ENCODE assay signal across 18 cellular contexts in genomic region chr4:40214661-40215418, GRCh38. TPM values are rescaled to one million over a fixed set of nuclear protein-coding genes. Genes with fewer than 3 reads are reported as not detected.
DNase-seq lines count a peak whose midpoint lies in the region; ATAC-seq, FAIRE-seq and TF ChIP-seq lines count a peak whose summit lies in the region.
"Had no signal": no experiment of that assay in that cellular context is flagged by ENCODE, and none has a peak within 500 bp of the region (broad histone marks: within the 10 kb centered on the region; RNA-seq: fewer than 3 reads in every experiment).

No MANE protein-coding gene starts in this region.

- H3K4me1 Mint-ChIP-seq in CD4-positive, CD25-positive, alpha-beta regulatory T cell = peaks cover 57 to 98% (median 81%) of the 10 kb centered on the region in 4 donors
- peaks cover 84% of the 10 kb centered on the region for H3K4me1 Mint-ChIP-seq in activated CD8-positive, alpha-beta T cell treated with anti-CD3 and anti-CD28 coated beads for 36 hours (ENCODE audit: low read depth)
- H3K4me1 Mint-ChIP-seq in naive thymus-derived CD4-positive, alpha-beta T cell = peaks cover 81 to 100% (median 91%) of the 10 kb centered on the region in 7 donors

- POLR2A ChIA-PET in activated CD8-positive, alpha-beta T cell treated with anti-CD3 and anti-CD28 coated beads for 36 hours (lab: Charles Lee) = interaction anchor here (0.6 to 13.5 kb wide), 13 partner anchors 6 to 103 kb away, joined by 3 to 447 read pairs (median 11); partner anchors contain the start of gene RHOH
- POLR2A ChIA-PET in naive thymus-derived CD4-positive, alpha-beta T cell (lab: Charles Lee) = interaction anchor here (0.5 to 13.3 kb wide), 23 partner anchors 8 to 157 kb away, joined by 3 to 238 read pairs (median 6); partner anchors contain the start of gene RHOH

- peaks cover 99% of the 10 kb centered on the region for H3K4me1 ChIP-seq in CD4-positive, CD25-positive, alpha-beta regulatory T cell (ENCODE audit: control insufficient read depth, insufficient read depth, low read length, poor library complexity, severe bottlenecking)
- H3K4me1 ChIP-seq in naive thymus-derived CD4-positive, alpha-beta T cell (ENCODE audit: control insufficient read depth in 2 of 2, insufficient read depth in 2 of 2, low read length in 2 of 2) = peaks cover 83 to 94% of the 10 kb centered on the region in 2 donors
- H3K4me1 ChIP-seq: BLaER1, body of pancreas had no signal

- no peak for ATAC-seq in CD4-positive, CD25-positive, alpha-beta regulatory T cell (ENCODE audit: low read depth in 2 of 2)
- no peak for ATAC-seq in activated CD8-positive, alpha-beta T cell treated with anti-CD3 and anti-CD28 coated beads for 36 hours
- ATAC-seq in naive thymus-derived CD4-positive, alpha-beta T cell = no peak
- ATAC-seq in HG03565 (IDR thresholded peaks at IDR 0.05; ENCODE audit: unreplicated experiment) = no peak
- ATAC-seq in HG03196 (IDR thresholded peaks at IDR 0.05; ENCODE audit: unreplicated experiment) = no peak
- no peak for ATAC-seq in HG03342 (IDR thresholded peaks at IDR 0.05; ENCODE audit: unreplicated experiment)
- ATAC-seq: body of pancreas, WTC11 had no signal

- no peaks in the 10 kb centered on the region for H3K9me3 ChIP-seq in CD4-positive, CD25-positive, alpha-beta regulatory T cell (ENCODE audit: control insufficient read depth in 2 of 2, low read length in 2 of 2)
- H3K9me3 ChIP-seq in naive thymus-derived CD4-positive, alpha-beta T cell (ENCODE audit: control insufficient read depth in 2 of 3, low read length in 3 of 3) = no peaks in the 10 kb centered on the region
- H3K9me3 ChIP-seq: body of pancreas had no signal

- peak overlapping the region; percentile 94 to 99 (median 96) for H3K27ac Mint-ChIP-seq in CD4-positive, CD25-positive, alpha-beta regulatory T cell
- peak overlapping the region; percentile 96 for H3K27ac Mint-ChIP-seq in activated CD8-positive, alpha-beta T cell treated with anti-CD3 and anti-CD28 coated beads for 36 hours
- peak overlapping the region; percentile 75 to 99 (median 94) for H3K27ac Mint-ChIP-seq in naive thymus-derived CD4-positive, alpha-beta T cell
- H3K27ac Mint-ChIP-seq: WTC11 had no signal

- TF ChIP-seq POLR2A in GM12891 (IDR thresholded peaks at IDR 0.05; ENCODE audit: low read depth, low read length) = peak; percentile 50; the same call in 1 of the 2 replicates

- H3K36me3 ChIP-seq in CD4-positive, CD25-positive, alpha-beta regulatory T cell (ENCODE audit: control insufficient read depth, insufficient read depth, low read length) = peaks cover 61% of the 10 kb centered on the region
- H3K36me3 ChIP-seq in naive thymus-derived CD4-positive, alpha-beta T cell (ENCODE audit: control insufficient read depth in 2 of 3, insufficient read depth in 3 of 3, low read length in 3 of 3) = peaks cover 11 to 35% (median 26%) of the 10 kb centered on the region in 3 experiments

- H3K36me3 Mint-ChIP-seq in CD4-positive, CD25-positive, alpha-beta regulatory T cell = peaks cover 68% of the 10 kb centered on the region
- peaks cover 92% of the 10 kb centered on the region for H3K36me3 Mint-ChIP-seq in activated CD8-positive, alpha-beta T cell treated with anti-CD3 and anti-CD28 coated beads for 36 hours (ENCODE audit: low read depth)
- H3K36me3 Mint-ChIP-seq in naive thymus-derived CD4-positive, alpha-beta T cell = peaks cover 11 to 72% (median 66%) of the 10 kb centered on the region in 5 donors

- peaks cover 4% of the 10 kb centered on the region for H3K27me3 Mint-ChIP-seq in CD4-positive, CD25-positive, alpha-beta regulatory T cell
- H3K27me3 Mint-ChIP-seq in activated CD8-positive, alpha-beta T cell treated with anti-CD3 and anti-CD28 coated beads for 36 hours = no peaks in the 10 kb centered on the region
- H3K27me3 Mint-ChIP-seq in naive thymus-derived CD4-positive, alpha-beta T cell = no peaks in the 10 kb centered on the region

- intact Hi-C loops in activated CD8-positive, alpha-beta T cell treated with anti-CD3 and anti-CD28 coated beads for 36 hours (cut with micrococcal nuclease) = no loop called here
- intact Hi-C loops in naive thymus-derived CD4-positive, alpha-beta T cell (cut with micrococcal nuclease) = loop anchor here (1.0 to 2.0 kb wide), 5 partner anchors 7 to 14 kb away; no protein-coding TSS in a partner anchor

- peak overlapping the region; percentile 79 to 82 (median 80) for H3K4me3 Mint-ChIP-seq in CD4-positive, CD25-positive, alpha-beta regulatory T cell
- peak overlapping the region; percentile 99 for H3K4me3 Mint-ChIP-seq in activated CD8-positive, alpha-beta T cell treated with anti-CD3 and anti-CD28 coated beads for 36 hours
- H3K4me3 Mint-ChIP-seq in naive thymus-derived CD4-positive, alpha-beta T cell = peak overlapping the region; percentile 52 to 100 (median 78)
- H3K4me3 Mint-ChIP-seq: WTC11 had no signal

- H3K9me3 Mint-ChIP-seq in CD4-positive, CD25-positive, alpha-beta regulatory T cell = no peaks in the 10 kb centered on the region
- H3K9me3 Mint-ChIP-seq in activated CD8-positive, alpha-beta T cell treated with anti-CD3 and anti-CD28 coated beads for 36 hours = no peaks in the 10 kb centered on the region
- H3K9me3 Mint-ChIP-seq in naive thymus-derived CD4-positive, alpha-beta T cell = no peaks in the 10 kb centered on the region
- H3K9me3 Mint-ChIP-seq: WTC11 had no signal

- TF ChIP-seq CTCF in activated CD8-positive, alpha-beta T cell treated with anti-CD3 and anti-CD28 coated beads for 36 hours (IDR thresholded peaks at IDR 0.05) = no peak

- peak overlapping the region; percentile 97 for H3K4me3 ChIP-seq in CD4-positive, CD25-positive, alpha-beta regulatory T cell (ENCODE audit: low read depth, low read length)
- peak overlapping the region; percentile 17 for H3K4me3 ChIP-seq in naive thymus-derived CD4-positive, alpha-beta T cell (ENCODE audit: low read length)
- H3K4me3 ChIP-seq: BLaER1, body of pancreas, SK-N-MC had no signal

- no peak for DNase-seq in CD4-positive, CD25-positive, alpha-beta regulatory T cell
- DNase-seq in GM12891 (ENCODE audit: insufficient read length, low spot score) = no peak
- peak; percentile 7 for DNase-seq in activated CD8-positive, alpha-beta T cell treated with anti-CD3 and anti-CD28 coated beads for 36 hours
- no peak for DNase-seq in naive thymus-derived CD4-positive, alpha-beta T cell
- DNase-seq: body of pancreas, HCEC 1CT, kidney glomerular epithelial cell, NCI-H1417, NCI-H2227 treated with DMSO at 0.1 percent for 48 hours had no signal

- CTCF ChIA-PET in activated CD8-positive, alpha-beta T cell treated with anti-CD3 and anti-CD28 coated beads for 36 hours (lab: Charles Lee) = interaction anchor here (0.8 to 2.3 kb wide), 10 partner anchors 10 to 159 kb away, joined by 3 to 10 read pairs (median 4); no protein-coding TSS in a partner anchor
- CTCF ChIA-PET in naive thymus-derived CD4-positive, alpha-beta T cell (lab: Charles Lee) = interaction anchor here (0.8 to 2.2 kb wide), 6 partner anchors 15 to 164 kb away, joined by 3 to 8 read pairs (median 6); no protein-coding TSS in a partner anchor

- no peaks in the 10 kb centered on the region for H3K27me3 ChIP-seq in CD4-positive, CD25-positive, alpha-beta regulatory T cell (ENCODE audit: control insufficient read depth, insufficient read depth, low read length)
- no peaks in the 10 kb centered on the region for H3K27me3 ChIP-seq in naive thymus-derived CD4-positive, alpha-beta T cell (ENCODE audit: control insufficient read depth in 2 of 2, insufficient read depth in 2 of 2, low read length in 2 of 2)
- H3K27me3 ChIP-seq: BLaER1, body of pancreas had no signal

- FAIRE-seq in GM12891 (lab: Jason Lieb, UNC) = peak; percentile 66

- H3K27ac ChIP-seq in CD4-positive, CD25-positive, alpha-beta regulatory T cell (ENCODE audit: insufficient read depth, low read length, poor library complexity, severe bottlenecking) = peak overlapping the region; percentile 100
- peak overlapping the region; percentile 100 for H3K27ac ChIP-seq in naive thymus-derived CD4-positive, alpha-beta T cell (ENCODE audit: low read depth, low read length)
- H3K27ac ChIP-seq: BLaER1, body of pancreas, SK-N-MC had no signal

TF ChIP-seq in GM12891, 5 proteins besides CTCF, POLR2A, EP300 and RAD21:
- TF ChIP-seq PAX5 (IDR thresholded peaks at IDR 0.05; ENCODE audit: insufficient read depth, low read length, severe bottlenecking) = no peak
- TF ChIP-seq SPI1 (IDR thresholded peaks at IDR 0.05; ENCODE audit: low read depth, low read length) = no peak
- no peak for TF ChIP-seq POU2F2 (IDR thresholded peaks at IDR 0.05; ENCODE audit: low read depth, low read length)
- peak; percentile 28; the same call in 1 of the 2 replicates for TF ChIP-seq POLR2AphosphoS5 (IDR thresholded peaks at IDR 0.05; ENCODE audit: low read depth, low read length)

RNA-seq across cellular contexts. Expression of gene RHOH, which starts 18.0 kb away (rescaled TPM):
- total RNA-seq in CD4-positive, CD25-positive, alpha-beta regulatory T cell = 645 TPM
- 100 to 1,000 TPM; 360 to 479 (median 397) TPM for polyA plus RNA-seq in CD4-positive, CD25-positive, alpha-beta regulatory T cell
- polyA plus RNA-seq in GM12891 (2012; ENCODE audit: low read depth, missing spikeins) = 58.4 TPM
- 100 to 1,000 TPM; 121 to 126 TPM for total RNA-seq in activated CD8-positive, alpha-beta T cell treated with anti-CD3 and anti-CD28 coated beads for 36 hours
- 100 to 1,000 TPM; 160 to 370 (median 250) TPM for total RNA-seq in naive thymus-derived CD4-positive, alpha-beta T cell
- polyA plus RNA-seq in naive thymus-derived CD4-positive, alpha-beta T cell = 100 to 1,000 TPM; 393 to 479 TPM
- total RNA-seq: Daoy, fibroblast of lung, osteocyte had no signal
- polyA plus RNA-seq: fibroblast of lung had no signal
